ENCODE assay signal across 8 cellular contexts in the genomic region with DNA sequence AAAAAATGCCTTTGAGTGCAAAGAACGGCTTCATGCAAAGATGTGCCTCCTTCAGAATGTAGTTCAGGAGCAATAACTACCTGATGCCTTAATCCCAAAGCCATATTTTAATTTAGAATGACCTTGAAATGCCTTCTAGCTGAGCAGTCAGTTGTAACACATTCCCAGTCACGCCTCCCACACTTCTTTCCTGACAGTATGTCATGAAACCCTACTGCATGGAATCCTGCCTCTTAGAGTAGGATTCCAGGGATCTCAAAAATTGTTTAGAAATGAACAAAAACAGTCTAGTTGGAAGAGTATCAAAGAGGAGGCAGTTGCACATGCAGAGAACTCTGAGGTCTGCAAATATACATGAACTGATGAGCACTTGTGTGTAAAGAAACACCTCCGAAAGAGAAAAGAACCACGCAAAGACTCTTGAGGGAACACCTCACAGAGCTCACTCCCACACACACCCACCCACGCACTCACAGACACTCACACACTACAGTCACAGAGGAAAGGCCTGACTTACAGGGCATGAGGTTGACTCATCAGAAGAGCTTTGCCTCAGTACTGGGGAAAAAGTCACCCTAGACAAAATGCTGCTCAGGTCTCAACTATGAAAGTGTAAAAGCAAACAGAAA.
DNase-seq lines count a peak whose midpoint lies in the region; ATAC-seq and TF ChIP-seq lines count a peak whose summit lies in the region.

No MANE protein-coding gene starts in this region.

- DNase-seq in GM23248 (peak; percentile 87), fibroblast of the aortic adventitia (ENCODE audit: low read depth) (peak; percentile 70), NCI-H2196 (lab: John Stamatoyannopoulos, UW; ENCODE audit: unreplicated experiment) (no peak), coronary artery (ENCODE audit: low spot score) (no peak)
- DNase-seq in activated CD4-positive, alpha-beta memory T cell treated with anti-CD3 and anti-CD28 coated beads for 36 hours = peak; percentile 81
- peak; percentile 66 for DNase-seq in stimulated activated CD8-positive, alpha-beta memory T cell treated with anti-CD3 and anti-CD28 coated beads, Interleukin-12 subunit alpha, Interleukin-12 subunit beta, amount 100 ng/mL, for 4 hours (ENCODE audit: low read depth)
- no peak for DNase-seq in effector CD4-positive, alpha-beta T cell

- no peaks in the 10 kb centered on the region for H3K9me3 ChIP-seq in GM23248 (ENCODE audit: low read depth)

- WGBS in GM23248 (ENCODE audit: low coverage in 1 of 2, low lambda C conversion rate in 2 of 2, missing lambda C conversion rate in 2 of 2), 2 experiments = 30 to 33% methylated on average over 4 to 5 of the region's 5 CpGs

- H2AFZ ChIP-seq in GM23248 = no peak overlapping the region

- H4K20me1 ChIP-seq in GM23248 (ENCODE audit: insufficient read depth) = 0 out of 2 replicates have a peak, but pooled peaks cover 5% of the 10 kb centered on the region

- no peak for TF ChIP-seq CTCF in fibroblast of the aortic adventitia (IDR thresholded peaks at IDR 0.05; ENCODE audit: insufficient read depth, low read length)
- TF ChIP-seq CTCF in coronary artery (IDR thresholded peaks at IDR 0.05) = no peak

- H3K4me3 ChIP-seq in GM23248 (no peak overlapping the region), fibroblast of the aortic adventitia (ENCODE audit: low read depth, low read length) (no peak overlapping the region), coronary artery (no peak overlapping the region)

- no peaks in the 10 kb centered on the region for H3K9me2 ChIP-seq in GM23248 (ENCODE audit: insufficient read depth)

- no peak overlapping the region for H3K4me3 Mint-ChIP-seq in activated CD4-positive, alpha-beta memory T cell treated with anti-CD3 and anti-CD28 coated beads for 36 hours

- H3K4me1 Mint-ChIP-seq in activated CD4-positive, alpha-beta memory T cell treated with anti-CD3 and anti-CD28 coated beads for 36 hours (ENCODE audit: low read depth) = peaks cover 32% of the 10 kb centered on the region

- no peaks in the 10 kb centered on the region for H3K9me3 Mint-ChIP-seq in activated CD4-positive, alpha-beta memory T cell treated with anti-CD3 and anti-CD28 coated beads for 36 hours

- H3K27ac ChIP-seq in GM23248 (peak overlapping the region; percentile 56), coronary artery (no peak overlapping the region)

- no peaks in the 10 kb centered on the region for H3K79me2 ChIP-seq in GM23248 (ENCODE audit: insufficient read depth)

- in situ Hi-C loops in GM23248 (cut with MboI) = no loop called here

- CTCF ChIA-PET in activated CD4-positive, alpha-beta memory T cell treated with anti-CD3 and anti-CD28 coated beads for 36 hours (lab: Charles Lee) = interaction anchor here (1.2 to 2.5 kb wide), 5 partner anchors 10 to 66 kb away, joined by 3 to 16 read pairs (median 4); no protein-coding TSS in a partner anchor

- peaks cover 21% of the 10 kb centered on the region for H3K4me1 ChIP-seq in GM23248 (ENCODE audit: insufficient read depth)

- peaks cover 35% of the 10 kb centered on the region; the same call in 1 of the 2 replicates for H3F3A ChIP-seq in GM23248 (ENCODE audit: insufficient read depth)

- H3K9ac ChIP-seq in GM23248 = no peak overlapping the region

- POLR2A ChIA-PET in activated CD4-positive, alpha-beta memory T cell treated with anti-CD3 and anti-CD28 coated beads for 36 hours (lab: Charles Lee) = no interaction called here

- peak overlapping the region; percentile 9 for H3K27ac Mint-ChIP-seq in activated CD4-positive, alpha-beta memory T cell treated with anti-CD3 and anti-CD28 coated beads for 36 hours

- H3K36me3 ChIP-seq in GM23248 (ENCODE audit: low read depth) = no peaks in the 10 kb centered on the region

- no peaks in the 10 kb centered on the region for H3K36me3 Mint-ChIP-seq in activated CD4-positive, alpha-beta memory T cell treated with anti-CD3 and anti-CD28 coated beads for 36 hours

- peaks cover 3% of the 10 kb centered on the region for H3K27me3 Mint-ChIP-seq in activated CD4-positive, alpha-beta memory T cell treated with anti-CD3 and anti-CD28 coated beads for 36 hours

- no peak for ATAC-seq in HG02588 (IDR thresholded peaks at IDR 0.05; ENCODE audit: unreplicated experiment)

- 0 out of 2 replicates have a peak, but pooled peaks cover 7% of the 10 kb centered on the region for H3K27me3 ChIP-seq in GM23248 (replicated peaks; ENCODE audit: insufficient read depth)

- H3K4me2 ChIP-seq in GM23248 (ENCODE audit: unreplicated experiment) = peak overlapping the region; percentile 20

- intact Hi-C loops in activated CD4-positive, alpha-beta memory T cell treated with anti-CD3 and anti-CD28 coated beads for 36 hours (cut with micrococcal nuclease) = no loop called here

Comparison
In these comparisons a context has a peak if more than half of its experiments do, and no peak if none do; other contexts are left out.
1. DNase-seq: peak in GM23248 (single experiment), activated CD4-positive, alpha-beta memory T cell treated with anti-CD3 and anti-CD28 coated beads for 36 hours (single experiment), fibroblast of the aortic adventitia (single experiment) and stimulated activated CD8-positive, alpha-beta memory T cell treated with anti-CD3 and anti-CD28 coated beads, Interleukin-12 subunit alpha, Interleukin-12 subunit beta, amount 100 ng/mL, for 4 hours (single experiment); none in NCI-H2196 (single experiment), effector CD4-positive, alpha-beta T cell (single experiment) and coronary artery (single experiment).